In the genomic region with DNA sequence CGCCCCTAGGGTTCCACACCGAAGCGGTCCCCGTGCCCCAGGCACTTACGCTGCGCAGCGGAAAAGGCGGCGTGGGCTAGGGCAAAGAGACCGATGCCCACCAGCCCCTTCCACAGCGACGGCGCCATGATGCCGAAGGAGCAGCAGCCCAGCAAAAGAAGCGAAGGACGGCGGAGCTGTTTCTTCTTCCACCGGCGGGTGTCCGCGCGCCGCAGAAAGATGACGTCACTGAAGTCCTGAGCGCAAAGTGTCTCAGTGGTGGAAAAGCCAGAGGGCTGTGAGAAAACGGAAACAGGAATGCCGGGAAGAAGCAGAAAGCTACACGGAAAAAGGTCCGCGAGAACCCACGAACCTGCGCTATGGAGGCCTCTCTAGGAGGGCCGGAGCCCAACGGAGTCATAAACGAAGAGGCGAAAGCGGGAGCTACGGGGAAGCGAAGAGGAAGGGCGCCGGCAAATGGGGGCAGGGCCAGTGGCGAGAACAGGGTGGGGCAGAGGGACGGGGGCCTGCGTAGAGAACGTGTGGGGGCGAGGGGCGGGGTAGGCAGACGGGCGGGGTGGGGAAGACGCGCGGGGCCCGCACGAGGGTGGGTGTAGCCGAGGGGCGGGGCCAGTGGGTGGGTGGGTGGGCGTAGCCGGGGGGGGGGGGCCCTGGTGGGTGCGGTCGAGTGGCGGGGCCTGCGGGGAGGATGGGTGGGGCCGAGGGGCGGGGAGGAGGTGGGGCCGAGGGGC, we compare ENCODE assay signal across 8 cellular contexts. TPM values are rescaled to one million over a fixed set of nuclear protein-coding genes. Genes with fewer than 3 reads are reported as not detected.
DNase-seq lines count a peak whose midpoint lies in the region; ATAC-seq and TF ChIP-seq lines count a peak whose summit lies in the region.

Gene MMGT1 (minus strand): TSS at position 441 of the 731 bp plus-strand sequence. CDS start 313 bp downstream, at position 128.

- 0 to 42% (median 1%) methylated on average over 22 to 46 of the region's 65 CpGs for WGBS in spleen, 5 donors

- DNase-seq in AG04449 (ENCODE audit: low read depth, low spot score) (peak; percentile 37), NCI-H345 (lab: John Stamatoyannopoulos, UW) (peak; percentile 86), caudate nucleus (lab: John Stamatoyannopoulos, UW) (peak in 60 of 61 donors; percentile 18 to 90 (median 80)), inferior parietal cortex (ENCODE audit: extremely low spot score) (peak; percentile 75), spleen (peak; percentile 95)
- peak; percentile 71 to 81 (median 79) for DNase-seq in activated CD4-positive, CD25-positive, alpha-beta regulatory T cell (lab: John Stamatoyannopoulos, UW)

- CTCF ChIA-PET in AG04449 (lab: Yijun Ruan, JAX) = interaction anchor here (1.6 kb wide), 1 partner anchor 11 kb away, joined by 6 read pairs; the partner anchor contains the start of gene SLC9A6

- H3K9me3 ChIP-seq in spleen = no peaks in the 10 kb centered on the region

- TF ChIP-seq POLR2A in GM18951 (IDR thresholded peaks at IDR 0.05; ENCODE audit: extremely low read depth, insufficient read depth, insufficient read length) (peak; percentile 62), spleen (IDR thresholded peaks at IDR 0.05) (no peak)

- intact Hi-C loops in spleen (cut with DNase I; ENCODE audit: low total_unique reads) = no loop called here

- H3K4me3 ChIP-seq in AG04449 (ENCODE audit: low read depth, low read length) (peak within 1 kb of the TSS; percentile 78), spleen (peak within 1 kb of the TSS; percentile 52 to 76 (median 56))

- TF ChIP-seq CTCF in AG04449 (IDR thresholded peaks at IDR 0.05; ENCODE audit: insufficient read depth, low read length, missing control alignments) = no peak
- peak in 3 of 11 experiments; percentile 4 to 24 (median 18) for TF ChIP-seq CTCF in spleen (IDR thresholded peaks at IDR 0.05 in 8 of 11, conservative IDR thresholded peaks at IDR 0.05 in 3 of 11)

- POLR2A ChIA-PET in AG04449 (lab: Yijun Ruan, JAX) = interaction anchor here (0.7 to 1.2 kb wide), 2 partner anchors 11 to 22 kb away, joined by 3 read pairs; no protein-coding TSS in a partner anchor

- H3K27ac ChIP-seq in caudate nucleus (ENCODE audit: low read depth, low read length) (peak within 1 kb of the TSS; percentile 94), spleen (peak within 1 kb of the TSS; percentile 78 to 95 (median 90))

- H3K36me3 ChIP-seq in spleen = peaks cover 0 to 11% (median 0%) of the 10 kb centered on the region in 6 donors

- H3K27me3 ChIP-seq in spleen (replicated peaks in 1 of 7) = no peaks in the 10 kb centered on the region

- in situ Hi-C loops in GM18951 (cut with MboI; ENCODE audit: low sequenced_read_pairs, unreplicated experiment) = no loop called here

- H3K4me1 ChIP-seq in spleen = peaks cover 6 to 29% (median 15%) of the 10 kb centered on the region in 6 donors

- ATAC-seq in HG03175 (IDR thresholded peaks at IDR 0.05; ENCODE audit: unreplicated experiment) = peak; percentile 86

RNA-seq across cellular contexts. Expression of gene MMGT1, which starts in this region (rescaled TPM):
- 10 to 100 TPM; 16.5 to 25.7 (median 20.6) TPM for total RNA-seq in spleen
- 1 to 10 TPM; 2.5 to 5.2 (median 3.8) TPM for polyA plus RNA-seq in spleen

Comparison
In these comparisons a context has a peak if more than half of its experiments do, and no peak if none do; other contexts are left out.
1. Peak in every context shown above with its lines: DNase-seq, ATAC-seq, H3K4me3 ChIP-seq and H3K27ac ChIP-seq.
2. DNase-seq: peak in every context shown above with its lines; median percentile 95 in spleen; 86 in NCI-H345; 80 in caudate nucleus; 79 in activated CD4-positive, CD25-positive, alpha-beta regulatory T cell; 75 in inferior parietal cortex; 37 in AG04449.